8 cellular contexts compared by ENCODE assay signal in the genomic region with DNA sequence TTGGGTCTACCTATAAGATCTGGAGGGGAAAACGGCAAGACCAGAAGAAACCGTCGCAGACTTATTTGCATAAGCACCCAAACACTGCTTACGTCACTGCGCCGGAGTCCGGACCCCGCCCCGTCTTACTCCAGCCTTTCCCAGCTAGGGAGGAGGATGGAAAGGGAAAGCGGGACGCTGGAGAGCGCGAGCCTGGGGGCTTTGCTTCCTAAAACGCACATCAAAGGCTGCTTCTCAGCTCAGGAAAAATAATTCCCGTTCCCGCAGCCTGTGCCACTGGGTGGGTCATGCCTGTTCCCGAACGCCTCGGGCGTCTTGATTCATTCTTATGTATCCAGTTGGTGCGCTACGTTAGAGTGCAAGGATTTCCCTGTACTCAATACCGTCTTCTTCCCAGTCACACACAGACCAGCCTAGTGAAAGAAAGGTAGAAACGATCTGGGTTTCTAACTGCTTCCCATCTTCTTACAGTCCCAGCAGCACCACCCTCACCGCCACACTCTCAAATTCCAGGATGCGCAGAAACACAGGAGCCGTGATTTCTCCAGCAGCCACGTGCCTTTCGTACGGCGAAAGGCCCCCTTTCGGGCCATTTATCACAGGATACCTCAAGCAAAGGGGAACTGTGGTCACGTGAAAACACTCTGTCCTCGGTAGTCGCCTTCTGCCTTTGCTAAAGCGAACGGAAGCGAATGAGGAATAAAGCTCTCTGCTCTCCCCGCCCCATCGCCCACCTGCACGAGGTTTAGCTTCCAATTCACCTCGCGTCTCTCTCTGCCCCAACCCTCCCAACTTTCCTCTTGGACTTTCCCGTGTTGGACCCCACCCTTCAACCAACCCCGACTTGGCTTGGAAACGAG. TPM values are rescaled to one million over a fixed set of nuclear protein-coding genes. Genes with fewer than 3 reads are reported as not detected.
DNase-seq lines count a peak whose midpoint lies in the region; ATAC-seq, FAIRE-seq and TF ChIP-seq lines count a peak whose summit lies in the region.

No MANE protein-coding gene starts in this region.

- no peaks in the 10 kb centered on the region for H3K4me1 ChIP-seq in PC-9 (replicated peaks; ENCODE audit: insufficient read depth)
- peaks cover 0 to 4% of the 10 kb centered on the region in 2 donors for H3K4me1 ChIP-seq in small intestine (ENCODE audit: control insufficient read depth in 2 of 2, insufficient read depth in 1 of 2, low read depth in 1 of 2, low read length in 1 of 2)

- H3K36me3 ChIP-seq in BJ (ENCODE audit: control insufficient read depth, insufficient read depth, low read length) (no peaks in the 10 kb centered on the region), PC-9 (ENCODE audit: low read depth) (no peaks in the 10 kb centered on the region), small intestine (ENCODE audit: control insufficient read depth in 2 of 2, insufficient read depth in 2 of 2, low read length in 2 of 2) (no peaks in the 10 kb centered on the region)

- H3K79me2 ChIP-seq in PC-9 (ENCODE audit: low read depth): no peaks in the 10 kb centered on the region

- no peak for DNase-seq in BJ (ENCODE audit: low read depth)
- DNase-seq in PC-9: peak; percentile 39 to 57
- peak; percentile 93 for DNase-seq in cerebellar cortex (ENCODE audit: low spot score)
- DNase-seq in iPS-NIHi7 (ENCODE audit: extremely low spot score): peak; percentile 87
- DNase-seq in small intestine: peak; percentile 12
- no peak for DNase-seq in activated gamma-delta T cell treated with Interleukin-2 at 50 U/mL for 16 hours

- intact Hi-C loops in PC-9 (cut with micrococcal nuclease; ENCODE audit: unreplicated experiment): no loop called here

- no peaks in the 10 kb centered on the region for H3F3A ChIP-seq in PC-9 (ENCODE audit: insufficient read depth, low read depth)

- peak; percentile 44 for ATAC-seq in HG02852 (IDR thresholded peaks at IDR 0.05; ENCODE audit: unreplicated experiment)
- ATAC-seq in GM21619 (IDR thresholded peaks at IDR 0.05; ENCODE audit: unreplicated experiment): no peak

- no TSS peak for BruUV-seq in PC-9 (replicated peaks; lab: Mats Ljungman, UMichigan)

- H3K27me3 ChIP-seq in BJ (ENCODE audit: control insufficient read depth, insufficient read depth, low read length) (peaks cover 10% of the 10 kb centered on the region), PC-9 (ENCODE audit: insufficient read depth, low read depth) (no peaks in the 10 kb centered on the region), small intestine (ENCODE audit: control insufficient read depth in 2 of 2, insufficient read depth in 2 of 2, low read length in 2 of 2) (peaks cover 0 to 23% of the 10 kb centered on the region in 2 donors)

- H4K20me1 ChIP-seq in PC-9 (ENCODE audit: insufficient read depth): no peaks in the 10 kb centered on the region

- peak overlapping the region; percentile 92 for H2AFZ ChIP-seq in PC-9

- H3K4me2 ChIP-seq in PC-9: peak overlapping the region; percentile 86

- POLR2A ChIA-PET in BJ (lab: Charles Lee): no interaction called here
- POLR2A ChIA-PET in PC-9 (lab: Charles Lee; ENCODE audit: unreplicated experiment): interaction anchor here (0.6 kb wide), 1 partner anchor 1882 kb away, joined by 3 read pairs; no protein-coding TSS in a partner anchor

- H3K9me2 ChIP-seq in PC-9 (ENCODE audit: insufficient read depth): no peaks in the 10 kb centered on the region

- no peak for TF ChIP-seq CTCF in BJ (IDR thresholded peaks at IDR 0.05; ENCODE audit: insufficient read depth, low read depth, low read length)
- no peak for TF ChIP-seq CTCF in PC-9 (conservative IDR thresholded peaks at IDR 0.05)

- H3K9me3 ChIP-seq in PC-9 (ENCODE audit: insufficient read depth, low read depth) (no peaks in the 10 kb centered on the region), small intestine (ENCODE audit: control insufficient read depth, low read depth) (no peaks in the 10 kb centered on the region)

- no peak for FAIRE-seq in small intestine (lab: Jason Lieb, UNC)

- 2 to 5% (median 5%) methylated on average over 46 of the region's 46 CpGs for WGBS in small intestine, 3 donors

- no peak overlapping the region for H3K27ac ChIP-seq in PC-9
- no peak overlapping the region for H3K27ac ChIP-seq in small intestine (ENCODE audit: low read depth in 1 of 2, low read length in 1 of 2)

- H3K4me3 ChIP-seq in BJ (ENCODE audit: low read depth, low read length): peak overlapping the region; percentile 42
- H3K4me3 ChIP-seq in PC-9: peak overlapping the region; percentile 75
- H3K4me3 ChIP-seq in small intestine (ENCODE audit: low read depth in 1 of 2, low read length in 2 of 2): peak overlapping the region in 1 of 2 donors; percentile 22

- CTCF ChIA-PET in BJ (lab: Yijun Ruan, JAX) (interaction anchor here (0.9 to 1.6 kb wide), 3 partner anchors 10 to 118 kb away, joined by 3 read pairs; no protein-coding TSS in a partner anchor), PC-9 (lab: Charles Lee) (no interaction called here)

RNA-seq across cellular contexts. Expression of a gene that starts 1.0 kb away (rescaled TPM):
- polyA plus RNA-seq in BJ (2011; rRNA removed) (0.01 TPM in 1 of 2 replicates, not detected in the other), small intestine (1 to 10 TPM in 1 of 3 donors, not detected in 2; 1.0 TPM)
- not detected in 2 replicates for polyA minus RNA-seq in BJ (2011; rRNA and poly(A)+ RNA removed)
- not detected in 2 replicates for total RNA-seq in PC-9 (2021)

Comparison
In these comparisons a context has a peak if more than half of its experiments do, and no peak if none do; other contexts are left out.
1. DNase-seq: peak in PC-9 (2 of 2), cerebellar cortex (single experiment), iPS-NIHi7 (single experiment) and small intestine (single experiment); none in BJ (single experiment) and activated gamma-delta T cell treated with Interleukin-2 at 50 U/mL for 16 hours (single experiment).